ENCODE assay signal across 32 cellular contexts in genomic region chr7:72408966-72409637, GRCh38. TPM values are rescaled to one million over a fixed set of nuclear protein-coding genes. Genes with fewer than 3 reads are reported as not detected.
"Had no signal": no experiment of that assay in that cellular context is flagged by ENCODE, and none has a peak within 500 bp of the region (broad histone marks: within the 10 kb centered on the region; RNA-seq: fewer than 3 reads in every experiment).

No MANE protein-coding gene starts in this region.

- DNase-seq: hippocampal formation; kidney glomerular epithelial cell; left cardiac atrium; mesendoderm; midbrain; mucosa of descending colon; naive thymus-derived CD4-positive, alpha-beta T cell; occipital lobe; ovary; right lobe of liver; stimulated activated CD4-positive, alpha-beta T cell treated with anti-CD3 and anti-CD28 coated beads, Interleukin-1b, Interleukin-23, amount 100 ng/mL, for 48 hours; stimulated activated CD4-positive, alpha-beta T cell treated with anti-CD3 and anti-CD28 coated beads, Interleukin-2, amount 100 ng/mL, for 48 hours; stimulated activated CD4-positive, alpha-beta T cell treated with anti-CD3 and anti-CD28 coated beads, Interleukin-4, amount 100 ng/mL, for 4 hours; stimulated activated CD8-positive, alpha-beta memory T cell treated with anti-CD3 and anti-CD28 coated beads, Interleukin-4, amount 100 ng/mL, for 48 hours; stimulated activated naive CD4-positive, alpha-beta T cell treated with Interleukin-2 at 50 U/mL for 16 hours; stimulated activated naive CD8-positive, alpha-beta T cell treated with anti-CD3 and anti-CD28 coated beads, Interleukin-15, amount 100 ng/mL, for 72 hours; uterus had no signal

- H3K36me3 Mint-ChIP-seq: naive thymus-derived CD4-positive, alpha-beta T cell; natural killer cell treated with Interleukin-12 subunit alpha and Interleukin-12 subunit beta and Interleukin-15 and Interleukin-18, amount 100 ng/mL, for 72 hours; stimulated activated memory B cell treated with anti-CD40 and anti-IgM and Interleukin-4, amounts not matched to agents 10 μg/mL and 1 μg/mL and 100 μg/mL, for 72 hours; type B pancreatic cell had no signal

- H3K27me3 Mint-ChIP-seq: stimulated activated memory B cell treated with anti-CD40 and anti-IgM and Interleukin-4, amounts not matched to agents 10 μg/mL and 1 μg/mL and 100 μg/mL, for 72 hours had no signal

- ATAC-seq: left cardiac atrium; left lobe of liver; mucosa of descending colon; naive thymus-derived CD4-positive, alpha-beta T cell; natural killer cell treated with Interleukin-12 subunit alpha and Interleukin-12 subunit beta and Interleukin-15 and Interleukin-18, amount 100 ng/mL, for 72 hours; right lobe of liver; stimulated activated memory B cell treated with anti-CD40 and anti-IgM and Interleukin-4, amounts not matched to agents 10 μg/mL and 1 μg/mL and 100 μg/mL, for 72 hours; stimulated activated naive CD8-positive, alpha-beta T cell treated with anti-CD3 and anti-CD28 coated beads, Interleukin-15, amount 100 ng/mL, for 72 hours had no signal

- H3K27ac Mint-ChIP-seq: naive thymus-derived CD4-positive, alpha-beta T cell; natural killer cell treated with Interleukin-12 subunit alpha and Interleukin-12 subunit beta and Interleukin-15 and Interleukin-18, amount 100 ng/mL, for 72 hours; progenitor cell of endocrine pancreas; stimulated activated memory B cell treated with anti-CD40 and anti-IgM and Interleukin-4, amounts not matched to agents 10 μg/mL and 1 μg/mL and 100 μg/mL, for 72 hours; stimulated activated naive CD8-positive, alpha-beta T cell treated with anti-CD3 and anti-CD28 coated beads, Interleukin-15, amount 100 ng/mL, for 72 hours; type B pancreatic cell had no signal

- H3K27ac ChIP-seq: neutrophil, ovary, right atrium auricular region, right lobe of liver, tibial nerve, uterus had no signal

- H3K4me3 ChIP-seq: lung, mucosa of descending colon, ovary, right atrium auricular region, right lobe of liver, smooth muscle cell, tibial nerve, uterus had no signal

- H3K4me2 ChIP-seq: smooth muscle cell had no signal

- H3K36me3 ChIP-seq: neutrophil, ovary, right atrium auricular region, right lobe of liver, tibial nerve, uterus had no signal

- H3K9me3 ChIP-seq: mucosa of descending colon, neutrophil, ovary, right atrium auricular region, right lobe of liver, uterus had no signal

- H3K9me3 Mint-ChIP-seq: natural killer cell treated with Interleukin-12 subunit alpha and Interleukin-12 subunit beta and Interleukin-15 and Interleukin-18, amount 100 ng/mL, for 72 hours; type B pancreatic cell had no signal

- H3K27me3 ChIP-seq: ovary, right atrium auricular region, right lobe of liver, tibial nerve, uterus had no signal

- H3K4me3 Mint-ChIP-seq: naive thymus-derived CD4-positive, alpha-beta T cell; natural killer cell treated with Interleukin-12 subunit alpha and Interleukin-12 subunit beta and Interleukin-15 and Interleukin-18, amount 100 ng/mL, for 72 hours; stimulated activated memory B cell treated with anti-CD40 and anti-IgM and Interleukin-4, amounts not matched to agents 10 μg/mL and 1 μg/mL and 100 μg/mL, for 72 hours; stimulated activated naive CD8-positive, alpha-beta T cell treated with anti-CD3 and anti-CD28 coated beads, Interleukin-15, amount 100 ng/mL, for 72 hours; type B pancreatic cell had no signal

- H3K4me1 Mint-ChIP-seq: stimulated activated memory B cell treated with anti-CD40 and anti-IgM and Interleukin-4, amounts not matched to agents 10 μg/mL and 1 μg/mL and 100 μg/mL, for 72 hours had no signal

- H3K4me1 ChIP-seq: right atrium auricular region, right lobe of liver, tibial nerve, uterus had no signal

RNA-seq across cellular contexts. Expression of gene CALN1, which starts 3.0 kb away (rescaled TPM):
- total RNA-seq: left cardiac atrium; mucosa of descending colon; myocyte; natural killer cell treated with Interleukin-12 subunit alpha and Interleukin-12 subunit beta and Interleukin-15 and Interleukin-18, amount 100 ng/mL, for 72 hours; pulmonary artery endothelial cell; renal cortical epithelial cell; right atrium auricular region; smooth muscle cell; ureter had no signal
- polyA plus RNA-seq: keratinocyte; naive thymus-derived CD4-positive, alpha-beta T cell; smooth muscle cell had no signal
